ENCODE assay signal across 17 cellular contexts in the genomic region with DNA sequence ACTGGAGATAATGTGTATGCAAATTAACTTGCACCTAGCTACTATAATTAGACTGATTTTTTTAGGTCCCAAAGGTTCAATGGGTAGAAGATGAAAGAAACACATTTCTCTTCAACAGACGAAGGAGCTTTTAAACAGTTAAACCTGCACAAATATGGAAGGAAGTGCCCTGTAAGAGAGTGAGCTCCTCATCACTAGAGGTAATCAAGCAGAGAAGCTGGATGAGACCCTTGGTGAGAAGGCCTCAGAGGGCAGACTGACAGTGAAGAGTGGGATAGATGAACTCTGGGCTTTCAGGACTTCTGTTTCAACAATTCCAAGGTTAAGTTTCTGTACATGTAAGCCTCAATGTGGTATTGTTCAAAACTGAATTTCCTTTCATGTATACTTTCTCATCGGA. TPM values are rescaled to one million over a fixed set of nuclear protein-coding genes. Genes with fewer than 3 reads are reported as not detected.
"Had no signal": no experiment of that assay in that cellular context is flagged by ENCODE, and none has a peak within 500 bp of the region (broad histone marks: within the 10 kb centered on the region; RNA-seq: fewer than 3 reads in every experiment).

No MANE protein-coding gene starts in this region.

- H2AFZ ChIP-seq: neural progenitor cell had no signal

- H3K36me3 ChIP-seq: neural progenitor cell, ovary had no signal

- H3K4me3 ChIP-seq: neural progenitor cell, ovary had no signal

- H3K9ac ChIP-seq: neural progenitor cell had no signal

- ATAC-seq: activated T-cell treated with anti-CD3 and anti-CD28 coated beads, Interleukin-2, amount 50 U/mL, for 72 hours; esophagus mucosa; stimulated activated naive B cell treated with anti-CD40 and anti-IgM and Interleukin-4, amounts not matched to agents 10 μg/mL and 1 μg/mL and 100 μg/mL, for 72 hours; T-helper 17 cell had no signal

- H3K4me2 ChIP-seq: neural progenitor cell had no signal

- FAIRE-seq: bronchial epithelial cell, endometrium had no signal

- H3K27ac ChIP-seq: neural progenitor cell, ovary had no signal

- H3K9me3 ChIP-seq: ovary had no signal

- H3K27me3 ChIP-seq: neural progenitor cell, ovary had no signal

- DNase-seq: activated B cell treated with CpG ODN at 0.5 μM for 24 hours; activated CD4-positive, alpha-beta T cell treated with anti-CD3 and anti-CD28 coated beads for 48 hours; activated CD8-positive, alpha-beta memory T cell treated with anti-CD3 and anti-CD28 coated beads, Interleukin-2, amount 50 U/mL, for 48 hours; activated gamma-delta T cell treated with Interleukin-2 at 50 U/mL for 16 hours; activated T-cell treated with anti-CD3 and anti-CD28 coated beads, Interleukin-2, amount 50 U/mL, for 72 hours; amniotic stem cell; mammary epithelial cell; naive B cell; ovary; stimulated activated CD4-positive, alpha-beta T cell treated with anti-CD3 and anti-CD28 coated beads, Interleukin-15, amount 100 ng/mL, for 24 hours; stimulated activated CD4-positive, alpha-beta T cell treated with anti-CD3 and anti-CD28 coated beads, Interleukin-4, amount 100 ng/mL, for 1 hour; stimulated activated naive B cell treated with anti-CD40 and anti-IgM and Interleukin-4, amounts not matched to agents 10 μg/mL and 1 μg/mL and 100 μg/mL, for 72 hours; T-helper 17 cell had no signal

RNA-seq across cellular contexts. Expression of a gene that starts 23.2 kb away (rescaled TPM):
- total RNA-seq: T-helper 17 cell had no signal
